Comparison of ENCODE assay signal across 18 cellular contexts in genomic region chr1:160118928-160119327, GRCh38.
"Had no signal": no experiment of that assay in that cellular context is flagged by ENCODE, and none has a peak within 500 bp of the region (broad histone marks: within the 10 kb centered on the region; RNA-seq: fewer than 3 reads in every experiment).

No MANE protein-coding gene starts in this region.

- H3K4me3 ChIP-seq: adrenal gland, breast epithelium, left lung, spleen had no signal

- H3K27me3 ChIP-seq: adrenal gland, breast epithelium, tibial artery had no signal

- H3K4me3 Mint-ChIP-seq: activated T-cell treated with anti-CD3 and anti-CD28 coated beads, Interleukin-2, amount 50 U/mL, for 24 hours; activated T-helper 17 cell treated with anti-CD3 and anti-CD28 coated beads, Interleukin-2, amount 50 U/mL, for 72 hours; natural killer cell treated with Interleukin-12 subunit alpha and Interleukin-12 subunit beta and Interleukin-15 and Interleukin-18, amount 100 ng/mL, for 72 hours had no signal

- H3K36me3 ChIP-seq: adrenal gland, breast epithelium, left lung, spleen had no signal

- H3K4me1 Mint-ChIP-seq: activated T-helper 17 cell treated with anti-CD3 and anti-CD28 coated beads, Interleukin-2, amount 50 U/mL, for 72 hours had no signal

- DNase-seq: activated CD4-positive, alpha-beta T cell treated with anti-CD3 and anti-CD28 coated beads for 1 hour; activated CD8-positive, alpha-beta memory T cell treated with anti-CD3 and anti-CD28 coated beads for 24 hours; activated CD8-positive, alpha-beta memory T cell treated with anti-CD3 and anti-CD28 coated beads, Interleukin-2, amount 50 U/mL, for 4 hours; activated T-cell treated with anti-CD3 and anti-CD28 coated beads, Interleukin-2, amount 50 U/mL, for 24 hours; adrenal gland; cortex of kidney; left lung; midbrain; stimulated activated CD4-positive, alpha-beta T cell treated with anti-CD3 and anti-CD28 coated beads, Interleukin-4, amount 100 ng/mL, for 1 hour; stimulated activated naive CD4-positive, alpha-beta T cell; T-helper 9 cell; tibial artery had no signal

- H3K4me1 ChIP-seq: adrenal gland, breast epithelium had no signal

- H3K9me3 Mint-ChIP-seq: activated naive CD4-positive, alpha-beta T cell treated with anti-CD3 and anti-CD28 coated beads, Interleukin-2, amount 50 U/mL, for 72 hours; activated T-cell treated with anti-CD3 and anti-CD28 coated beads, Interleukin-2, amount 50 U/mL, for 24 hours; activated T-helper 17 cell treated with anti-CD3 and anti-CD28 coated beads, Interleukin-2, amount 50 U/mL, for 72 hours; natural killer cell treated with Interleukin-12 subunit alpha and Interleukin-12 subunit beta and Interleukin-15 and Interleukin-18, amount 100 ng/mL, for 72 hours had no signal

- H3K27ac Mint-ChIP-seq: activated T-cell treated with anti-CD3 and anti-CD28 coated beads, Interleukin-2, amount 50 U/mL, for 24 hours; activated T-helper 17 cell treated with anti-CD3 and anti-CD28 coated beads, Interleukin-2, amount 50 U/mL, for 72 hours; natural killer cell treated with Interleukin-12 subunit alpha and Interleukin-12 subunit beta and Interleukin-15 and Interleukin-18, amount 100 ng/mL, for 72 hours had no signal

- ATAC-seq: activated naive CD4-positive, alpha-beta T cell treated with anti-CD3 and anti-CD28 coated beads, Interleukin-2, amount 50 U/mL, for 72 hours; activated T-helper 17 cell treated with anti-CD3 and anti-CD28 coated beads, Interleukin-2, amount 50 U/mL, for 72 hours; left lung; natural killer cell treated with Interleukin-12 subunit alpha and Interleukin-12 subunit beta and Interleukin-15 and Interleukin-18, amount 100 ng/mL, for 72 hours had no signal

- H3K36me3 Mint-ChIP-seq: activated naive CD4-positive, alpha-beta T cell treated with anti-CD3 and anti-CD28 coated beads, Interleukin-2, amount 50 U/mL, for 72 hours; natural killer cell treated with Interleukin-12 subunit alpha and Interleukin-12 subunit beta and Interleukin-15 and Interleukin-18, amount 100 ng/mL, for 72 hours had no signal

- H3K27ac ChIP-seq: adrenal gland, breast epithelium, epithelial cell of prostate, left lung, spleen had no signal

- H3K9me3 ChIP-seq: adrenal gland, breast epithelium, left lung, spleen, tibial artery had no signal
